In genomic region chr2:202750778-202751427, GRCh38 we compare ENCODE assay signal across 14 cellular contexts.
DNase-seq lines count a peak whose midpoint lies in the region; ATAC-seq and TF ChIP-seq lines count a peak whose summit lies in the region.
"Had no signal": no experiment of that assay in that cellular context is flagged by ENCODE, and none has a peak within 500 bp of the region (broad histone marks: within the 10 kb centered on the region; RNA-seq: fewer than 3 reads in every experiment).

No MANE protein-coding gene starts in this region.

- no peak for TF ChIP-seq CTCF in nephron progenitor cell (IDR thresholded peaks at IDR 0.05)

- peaks cover 13% of the 10 kb centered on the region for H3K9me3 Mint-ChIP-seq in activated T-cell treated with anti-CD3 and anti-CD28 coated beads, Interleukin-2, amount 50 U/mL, for 24 hours
- H3K9me3 Mint-ChIP-seq in IgD-negative memory B cell = peaks cover 0 to 2% (median 0%) of the 10 kb centered on the region in 3 donors
- H3K9me3 Mint-ChIP-seq in activated naive CD8-positive, alpha-beta T cell treated with anti-CD3 and anti-CD28 coated beads for 36 hours = peaks cover 26% of the 10 kb centered on the region
- peaks cover 46% of the 10 kb centered on the region for H3K9me3 Mint-ChIP-seq in nephron progenitor cell

- peak overlapping the region; percentile 6 for H3K4me3 Mint-ChIP-seq in activated T-cell treated with anti-CD3 and anti-CD28 coated beads, Interleukin-2, amount 50 U/mL, for 24 hours
- H3K4me3 Mint-ChIP-seq in IgD-negative memory B cell (peak overlapping the region in 3 of 4 donors; percentile 2 to 75 (median 45)), nephron progenitor cell (no peak overlapping the region)
- peak overlapping the region; percentile 60 for H3K4me3 Mint-ChIP-seq in activated naive CD8-positive, alpha-beta T cell treated with anti-CD3 and anti-CD28 coated beads for 36 hours
- H3K4me3 Mint-ChIP-seq: T-helper 1 cell treated with Interleukin-12 subunit alpha and Interleukin-12 subunit beta and Interleukin-4 antibody, amounts not matched to agents 30 μg/mL and 1 μg/mL, for 36 hours had no signal

- no peaks in the 10 kb centered on the region for H3K27me3 Mint-ChIP-seq in activated T-cell treated with anti-CD3 and anti-CD28 coated beads, Interleukin-2, amount 50 U/mL, for 24 hours
- H3K27me3 Mint-ChIP-seq in IgD-negative memory B cell = no peaks in the 10 kb centered on the region
- no peaks in the 10 kb centered on the region for H3K27me3 Mint-ChIP-seq in activated naive CD8-positive, alpha-beta T cell treated with anti-CD3 and anti-CD28 coated beads for 36 hours
- H3K27me3 Mint-ChIP-seq in nephron progenitor cell (ENCODE audit: low read depth, poor library complexity) = peaks cover 3% of the 10 kb centered on the region

- peak overlapping the region; percentile 85 for H3K27ac Mint-ChIP-seq in activated T-cell treated with anti-CD3 and anti-CD28 coated beads, Interleukin-2, amount 50 U/mL, for 24 hours
- H3K27ac Mint-ChIP-seq in IgD-negative memory B cell (peak overlapping the region; percentile 6 to 86 (median 84)), nephron progenitor cell (peak overlapping the region; percentile 19)
- peak overlapping the region; percentile 97 for H3K27ac Mint-ChIP-seq in activated naive CD8-positive, alpha-beta T cell treated with anti-CD3 and anti-CD28 coated beads for 36 hours
- H3K27ac Mint-ChIP-seq: T-helper 1 cell treated with Interleukin-12 subunit alpha and Interleukin-12 subunit beta and Interleukin-4 antibody, amounts not matched to agents 30 μg/mL and 1 μg/mL, for 36 hours had no signal

- no peak for DNase-seq in activated T-cell treated with anti-CD3 and anti-CD28 coated beads, Interleukin-2, amount 50 U/mL, for 24 hours
- DNase-seq in activated T-cell treated with anti-CD3 and anti-CD28 coated beads, Interleukin-2, amount 50 U/mL, for 1 hour = no peak
- no peak for DNase-seq in activated naive CD8-positive, alpha-beta T cell treated with anti-CD3 and anti-CD28 coated beads for 36 hours
- DNase-seq in nephron progenitor cell = no peak
- no peak for DNase-seq in SKM-1 (lab: John Stamatoyannopoulos, UW; ENCODE audit: unreplicated experiment)
- no peak for DNase-seq in head of caudate nucleus
- DNase-seq: activated CD4-positive, alpha-beta T cell treated with anti-CD3 and anti-CD28 coated beads for 4 hours; activated effector memory CD4-positive, alpha-beta T cell treated with anti-CD3 and anti-CD28 coated beads, Interleukin-2, amount 50 U/mL, for 16 hours; NCI-H1092; NCI-H226; pancreas had no signal

- intact Hi-C loops in head of caudate nucleus (cut with DNase I) = no loop called here

- peaks cover 65% of the 10 kb centered on the region for H3K4me1 Mint-ChIP-seq in activated T-cell treated with anti-CD3 and anti-CD28 coated beads, Interleukin-2, amount 50 U/mL, for 24 hours (ENCODE audit: low read depth)
- peaks cover 24 to 39% (median 35%) of the 10 kb centered on the region in 3 donors for H3K4me1 Mint-ChIP-seq in IgD-negative memory B cell
- H3K4me1 Mint-ChIP-seq in activated naive CD8-positive, alpha-beta T cell treated with anti-CD3 and anti-CD28 coated beads for 36 hours = peaks cover 56% of the 10 kb centered on the region
- H3K4me1 Mint-ChIP-seq in nephron progenitor cell = no peaks in the 10 kb centered on the region

- ATAC-seq in HG03469 (IDR thresholded peaks at IDR 0.05; ENCODE audit: unreplicated experiment) = no peak
- ATAC-seq: pancreas had no signal

- H3K36me3 Mint-ChIP-seq in activated T-cell treated with anti-CD3 and anti-CD28 coated beads, Interleukin-2, amount 50 U/mL, for 24 hours (ENCODE audit: low read depth) = peaks cover 25% of the 10 kb centered on the region
- H3K36me3 Mint-ChIP-seq in IgD-negative memory B cell (peaks cover 15% of the 10 kb centered on the region), nephron progenitor cell (ENCODE audit: low read depth) (peaks cover 92% of the 10 kb centered on the region)
- peaks cover 64% of the 10 kb centered on the region for H3K36me3 Mint-ChIP-seq in activated naive CD8-positive, alpha-beta T cell treated with anti-CD3 and anti-CD28 coated beads for 36 hours

Comparison
In these comparisons a context has a peak if more than half of its experiments do, and no peak if none do; other contexts are left out.
1. H3K27ac Mint-ChIP-seq: peak in every context shown above with its lines; median percentile 97 in activated naive CD8-positive, alpha-beta T cell treated with anti-CD3 and anti-CD28 coated beads for 36 hours; 85 in activated T-cell treated with anti-CD3 and anti-CD28 coated beads, Interleukin-2, amount 50 U/mL, for 24 hours; 84 in IgD-negative memory B cell; 19 in nephron progenitor cell.